ENCODE assay signal across 28 cellular contexts in genomic region chr2:31940920-31941319, GRCh38.
"Had no signal": no experiment of that assay in that cellular context is flagged by ENCODE, and none has a peak within 500 bp of the region (broad histone marks: within the 10 kb centered on the region; RNA-seq: fewer than 3 reads in every experiment).

No MANE protein-coding gene starts in this region.

- DNase-seq: activated CD4-positive, alpha-beta T cell treated with anti-CD3 and anti-CD28 coated beads for 4 hours; activated CD4-positive, alpha-beta T cell treated with anti-CD3 and anti-CD28 coated beads, Interleukin-2, amount 50 U/mL, for 48 hours; activated CD4-positive, CD25-positive, alpha-beta regulatory T cell; activated CD8-positive, alpha-beta memory T cell treated with anti-CD3 and anti-CD28 coated beads for 24 hours; activated effector memory CD4-positive, alpha-beta T cell treated with Interleukin-2 at 50 U/mL for 16 hours; activated naive CD4-positive, alpha-beta T cell treated with anti-CD3 and anti-CD28 coated beads for 36 hours; activated naive CD8-positive, alpha-beta T cell treated with anti-CD3 and anti-CD28 coated beads, Interleukin-2, amount 10 ng/mL, durations not matched to agents 7 days and 5 days; caudate nucleus; cortex of kidney; esophagus squamous epithelium; glutamatergic neuron; left ventricle myocardium inferior; midbrain; naive thymus-derived CD4-positive, alpha-beta T cell; ovary; right lobe of liver; stimulated activated CD4-positive, alpha-beta T cell treated with anti-CD3 and anti-CD28 coated beads, Interleukin-12 subunit alpha, Interleukin-12 subunit beta, amount 100 ng/mL, for 4 hours; stimulated activated CD4-positive, alpha-beta T cell treated with anti-CD3 and anti-CD28 coated beads, Interleukin-4, amount 100 ng/mL, for 24 hours; stimulated activated naive CD8-positive, alpha-beta T cell treated with anti-CD3 and anti-CD28 coated beads, Interleukin-15, amount 100 ng/mL, for 72 hours; substantia nigra; T-helper 1 cell; upper lobe of left lung had no signal

- H3K27me3 ChIP-seq: ascending aorta, esophagus squamous epithelium, ovary, right lobe of liver, upper lobe of left lung, vagina had no signal

- H3K36me3 ChIP-seq: ovary, right lobe of liver had no signal

- H3K9me3 Mint-ChIP-seq: activated naive CD4-positive, alpha-beta T cell treated with anti-CD3 and anti-CD28 coated beads for 36 hours; activated naive CD8-positive, alpha-beta T cell treated with anti-CD3 and anti-CD28 coated beads, Interleukin-2, amount 10 ng/mL, durations not matched to agents 7 days and 5 days; brain; naive thymus-derived CD4-positive, alpha-beta T cell; stimulated activated memory B cell treated with anti-CD40 and anti-IgM and Interleukin-4, amounts not matched to agents 10 μg/mL and 1 μg/mL and 100 μg/mL, for 72 hours; stimulated activated naive CD8-positive, alpha-beta T cell treated with anti-CD3 and anti-CD28 coated beads, Interleukin-15, amount 100 ng/mL, for 72 hours; T-helper 2 cell treated with Interferon-gamma antibody and Interleukin-4, amounts not matched to agents 5 μg/mL and 100 μg/mL, for 36 hours had no signal

- H3K27ac ChIP-seq: ascending aorta, esophagus squamous epithelium, left ventricle myocardium inferior, ovary, right lobe of liver, upper lobe of left lung, vagina had no signal

- H3K27me3 Mint-ChIP-seq: activated naive CD8-positive, alpha-beta T cell treated with anti-CD3 and anti-CD28 coated beads, Interleukin-2, amount 10 ng/mL, durations not matched to agents 7 days and 5 days; brain; naive thymus-derived CD4-positive, alpha-beta T cell; progenitor cell of endocrine pancreas; stimulated activated memory B cell treated with anti-CD40 and anti-IgM and Interleukin-4, amounts not matched to agents 10 μg/mL and 1 μg/mL and 100 μg/mL, for 72 hours; stimulated activated naive CD8-positive, alpha-beta T cell treated with anti-CD3 and anti-CD28 coated beads, Interleukin-15, amount 100 ng/mL, for 72 hours had no signal

- H3K4me3 Mint-ChIP-seq: activated naive CD4-positive, alpha-beta T cell treated with anti-CD3 and anti-CD28 coated beads for 36 hours; activated naive CD8-positive, alpha-beta T cell treated with anti-CD3 and anti-CD28 coated beads, Interleukin-2, amount 10 ng/mL, durations not matched to agents 7 days and 5 days; brain; naive thymus-derived CD4-positive, alpha-beta T cell; stimulated activated memory B cell treated with anti-CD40 and anti-IgM and Interleukin-4, amounts not matched to agents 10 μg/mL and 1 μg/mL and 100 μg/mL, for 72 hours; stimulated activated naive CD8-positive, alpha-beta T cell treated with anti-CD3 and anti-CD28 coated beads, Interleukin-15, amount 100 ng/mL, for 72 hours; T-helper 2 cell treated with Interferon-gamma antibody and Interleukin-4, amounts not matched to agents 5 μg/mL and 100 μg/mL, for 36 hours had no signal

- H3K4me1 Mint-ChIP-seq: brain had no signal

- H3K27ac Mint-ChIP-seq: activated naive CD4-positive, alpha-beta T cell treated with anti-CD3 and anti-CD28 coated beads for 36 hours; activated naive CD8-positive, alpha-beta T cell treated with anti-CD3 and anti-CD28 coated beads, Interleukin-2, amount 10 ng/mL, durations not matched to agents 7 days and 5 days; brain; naive thymus-derived CD4-positive, alpha-beta T cell; progenitor cell of endocrine pancreas; stimulated activated memory B cell treated with anti-CD40 and anti-IgM and Interleukin-4, amounts not matched to agents 10 μg/mL and 1 μg/mL and 100 μg/mL, for 72 hours; stimulated activated naive CD8-positive, alpha-beta T cell treated with anti-CD3 and anti-CD28 coated beads, Interleukin-15, amount 100 ng/mL, for 72 hours; T-helper 2 cell treated with Interferon-gamma antibody and Interleukin-4, amounts not matched to agents 5 μg/mL and 100 μg/mL, for 36 hours had no signal

- H3K9me3 ChIP-seq: ascending aorta, esophagus squamous epithelium, left ventricle myocardium inferior, ovary, right lobe of liver, upper lobe of left lung, vagina had no signal

- H3K4me3 ChIP-seq: ascending aorta, esophagus squamous epithelium, left ventricle myocardium inferior, ovary, right lobe of liver, upper lobe of left lung, vagina had no signal

- H3K4me1 ChIP-seq: ascending aorta, right lobe of liver, upper lobe of left lung had no signal
